In genomic region chrX:33465137-33465536, GRCh38 we compare ENCODE assay signal across 34 cellular contexts.
DNase-seq lines count a peak whose midpoint lies in the region; FAIRE-seq and TF ChIP-seq lines count a peak whose summit lies in the region.
"Had no signal": no experiment of that assay in that cellular context is flagged by ENCODE, and none has a peak within 500 bp of the region (broad histone marks: within the 10 kb centered on the region; RNA-seq: fewer than 3 reads in every experiment).

No MANE protein-coding gene starts in this region.

- no peaks in the 10 kb centered on the region for H3K27me3 ChIP-seq in mesendoderm (ENCODE audit: insufficient read depth, low read length, poor library complexity)
- H3K27me3 ChIP-seq: neutrophil, Peyer's patch, right lobe of liver, spleen, testis had no signal

- no peak overlapping the region for H3K4me2 ChIP-seq in mesendoderm (ENCODE audit: low read length)

- H3K79me1 ChIP-seq in mesendoderm (ENCODE audit: low read length) = no peaks in the 10 kb centered on the region

- TF ChIP-seq CTCF in GM12873 (IDR thresholded peaks at IDR 0.05; ENCODE audit: insufficient read depth, low read depth, low read length, missing control alignments) = peak; percentile 31
- no peak for TF ChIP-seq CTCF in choroid plexus epithelial cell (conservative IDR thresholded peaks at IDR 0.05; ENCODE audit: low read depth, low read length)

- FAIRE-seq in frontal cortex (lab: Jason Lieb, UNC) = no peak
- FAIRE-seq: GM12892, urothelium cell line had no signal

- H3K4ac ChIP-seq in mesendoderm (ENCODE audit: low read depth, low read length) = no peak overlapping the region

- DNase-seq in NAMALWA (ENCODE audit: low spot score) = peak; percentile 6
- DNase-seq in choroid plexus epithelial cell (ENCODE audit: low read depth) = peak; percentile 0
- DNase-seq in mesendoderm = peak; percentile 1
- no peak for DNase-seq in T1000 (lab: John Stamatoyannopoulos, UW)
- DNase-seq in frontal cortex (ENCODE audit: low spot score in 2 of 2) = no peak
- no peak for DNase-seq in HT-29 (ENCODE audit: low spot score)
- DNase-seq: ACHN; activated B cell treated with CpG ODN at 0.5 μM for 24 hours; activated gamma-delta T cell treated with Interleukin-2 at 50 U/mL for 16 hours; activated naive CD8-positive, alpha-beta T cell treated with anti-CD3 and anti-CD28 coated beads, Interleukin-2, amount 10 ng/mL, durations not matched to agents 7 days and 5 days; activated T-cell treated with anti-CD3 and anti-CD28 coated beads, Interleukin-2, amount 50 U/mL, for 4 hours; CD8-positive, alpha-beta T cell; effector CD4-positive, alpha-beta T cell; HFFc6; KBM-7; kidney; left ventricle myocardium superior; NCI-H1105; NCI-H187; NCI-H2171 treated with DMSO at 0.1 percent for 48 hours; NCI-H510A; NK-92 treated with Interleukin-12 subunit alpha and Interleukin-12 subunit beta, amount 100 ng/mL, for 24 hours; Peyer's patch; right lobe of liver; SHP77 treated with DMSO at 0.1 percent for 48 hours; spleen; stimulated activated CD4-positive, alpha-beta T cell treated with anti-CD3 and anti-CD28 coated beads, Interleukin-2, amount 100 ng/mL, for 24 hours; stimulated activated naive CD8-positive, alpha-beta T cell treated with anti-CD3 and anti-CD28 coated beads, Interleukin-15, Interleukin-2, amounts not matched to agents 100 U/mL and 50 U/mL, for 24 hours; testis had no signal

- H3K79me2 ChIP-seq in mesendoderm (ENCODE audit: control insufficient read depth, insufficient read depth, low read length) = no peaks in the 10 kb centered on the region

- H3K36me3 ChIP-seq in mesendoderm (ENCODE audit: control insufficient read depth, insufficient read depth, low read length) = no peaks in the 10 kb centered on the region
- H3K36me3 ChIP-seq: neutrophil, Peyer's patch, prostate gland, right lobe of liver, spleen had no signal

- H3K9ac ChIP-seq in mesendoderm (ENCODE audit: low read length) = no peak overlapping the region

- H4K5ac ChIP-seq in mesendoderm (ENCODE audit: low read length) = no peak overlapping the region

- H2BK5ac ChIP-seq in mesendoderm (ENCODE audit: low read length) = no peak overlapping the region

- no peaks in the 10 kb centered on the region for H3K4me1 ChIP-seq in mesendoderm (ENCODE audit: control insufficient read depth, low read depth, low read length)
- H3K4me1 ChIP-seq: Peyer's patch, prostate gland, right lobe of liver, spleen, testis had no signal

- no peak overlapping the region for H2BK15ac ChIP-seq in mesendoderm (replicated peaks; ENCODE audit: low read depth)

- H3K18ac ChIP-seq in mesendoderm (ENCODE audit: low read length) = no peak overlapping the region

- H3K56ac ChIP-seq in mesendoderm (ENCODE audit: low read length) = no peak overlapping the region

- H4K8ac ChIP-seq in mesendoderm (ENCODE audit: low read depth, low read length) = no peak overlapping the region

- H2AK5ac ChIP-seq in mesendoderm (ENCODE audit: low read length) = no peak overlapping the region

- no peak overlapping the region for H2BK120ac ChIP-seq in mesendoderm (ENCODE audit: low read depth, low read length)

- H3K23ac ChIP-seq in mesendoderm (ENCODE audit: low read length) = no peak overlapping the region

- H3K4me3 ChIP-seq in choroid plexus epithelial cell (ENCODE audit: low read depth, low read length) = no peak overlapping the region
- H3K4me3 ChIP-seq in mesendoderm (ENCODE audit: low read length) = no peak overlapping the region
- H3K4me3 ChIP-seq: Peyer's patch, prostate gland, right lobe of liver, spleen, testis had no signal

- no peak overlapping the region for H3K27ac ChIP-seq in mesendoderm (ENCODE audit: low read depth, low read length)
- H3K27ac ChIP-seq: neutrophil, Peyer's patch, prostate gland, right lobe of liver, spleen, testis had no signal

Comparison
In these comparisons a context has a peak if more than half of its experiments do, and no peak if none do; other contexts are left out.
1. DNase-seq: peak in NAMALWA (single experiment), choroid plexus epithelial cell (single experiment) and mesendoderm (single experiment); none in T1000 (single experiment), frontal cortex (0 of 2) and HT-29 (single experiment).